ENCODE assay signal across 1 cellular context in genomic region chr3:4904801-4905695, GRCh38.
A peak's percentile ranks its signal among the peaks of the same experiment; 100 is the strongest.
TF ChIP-seq lines count a peak whose summit lies in the region.

No MANE protein-coding gene starts in this region.

TF ChIP-seq in K562, 482 proteins besides CTCF, POLR2A, EP300 and RAD21 (continued from another document and continues in another):
- TF ChIP-seq GTF2B (IDR thresholded peaks at IDR 0.05; ENCODE audit: extremely low read depth, insufficient read length) (no peak), ZNF436 (CRISPR knock-in tag; IDR thresholded peaks at IDR 0.05) (no peak), SRF (CRISPR knock-in tag; IDR thresholded peaks at IDR 0.05) (no peak), SETDB1 (IDR thresholded peaks at IDR 0.05; ENCODE audit: low read length) (no peak), E2F8 (IDR thresholded peaks at IDR 0.05; ENCODE audit: low read depth, partially characterized antibody) (no peak), NCOA4 (IDR thresholded peaks at IDR 0.05; ENCODE audit: partially characterized antibody) (no peak), ARID3B (CRISPR knock-in tag; IDR thresholded peaks at IDR 0.05; ENCODE audit: borderline replicate concordance) (no peak), CBX1 (IDR thresholded peaks at IDR 0.05; ENCODE audit: low read depth) (no peak), RFX1 (IDR thresholded peaks at IDR 0.05) (no peak), PCBP1 (IDR thresholded peaks at IDR 0.05; ENCODE audit: low read depth, low read length, poor library complexity, severe bottlenecking) (no peak), PTRF (tag; IDR thresholded peaks at IDR 0.05) (no peak), YY1 (IDR thresholded peaks at IDR 0.05; ENCODE audit: borderline replicate concordance in 1 of 3, control insufficient read depth in 1 of 3, extremely low read depth in 1 of 3, insufficient read depth in 3 of 3, insufficient read length in 1 of 3, insufficient replicate concordance in 2 of 3, low read depth in 1 of 3, low read length in 2 of 3) (no peak), CREM (IDR thresholded peaks at IDR 0.05; ENCODE audit: low read depth) (no peak), HEY1 (CRISPR knock-in tag; IDR thresholded peaks at IDR 0.05; ENCODE audit: borderline replicate concordance) (0 out of 2 replicates have a peak, but pooled peaks have one; percentile 12), KLF6 (CRISPR knock-in tag; IDR thresholded peaks at IDR 0.05; ENCODE audit: borderline replicate concordance) (no peak), ZNF217 (CRISPR knock-in tag; IDR thresholded peaks at IDR 0.05) (no peak), KDM5B (IDR thresholded peaks at IDR 0.05; ENCODE audit: insufficient replicate concordance, low read depth, low read length) (no peak), MAZ (CRISPR knock-in tag; conservative IDR thresholded peaks at IDR 0.05 in 1 of 2, IDR thresholded peaks at IDR 0.05 in 1 of 2) (no peak), MED1 (CRISPR knock-in tag; IDR thresholded peaks at IDR 0.05; ENCODE audit: borderline replicate concordance) (no peak), STAT5A (IDR thresholded peaks at IDR 0.05; ENCODE audit: borderline replicate concordance, low read length) (no peak)
- TF ChIP-seq, protein P1, sequence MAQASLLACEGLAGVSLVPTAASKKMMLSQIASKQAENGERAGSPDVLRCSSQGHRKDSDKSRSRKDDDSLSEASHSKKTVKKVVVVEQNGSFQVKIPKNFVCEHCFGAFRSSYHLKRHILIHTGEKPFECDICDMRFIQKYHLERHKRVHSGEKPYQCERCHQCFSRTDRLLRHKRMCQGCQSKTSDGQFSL (CRISPR knock-in tag; IDR thresholded peaks at IDR 0.05) = no peak
- TF ChIP-seq, protein P1 (tag; IDR thresholded peaks at IDR 0.05) = no peak
- TF ChIP-seq, protein P2, sequence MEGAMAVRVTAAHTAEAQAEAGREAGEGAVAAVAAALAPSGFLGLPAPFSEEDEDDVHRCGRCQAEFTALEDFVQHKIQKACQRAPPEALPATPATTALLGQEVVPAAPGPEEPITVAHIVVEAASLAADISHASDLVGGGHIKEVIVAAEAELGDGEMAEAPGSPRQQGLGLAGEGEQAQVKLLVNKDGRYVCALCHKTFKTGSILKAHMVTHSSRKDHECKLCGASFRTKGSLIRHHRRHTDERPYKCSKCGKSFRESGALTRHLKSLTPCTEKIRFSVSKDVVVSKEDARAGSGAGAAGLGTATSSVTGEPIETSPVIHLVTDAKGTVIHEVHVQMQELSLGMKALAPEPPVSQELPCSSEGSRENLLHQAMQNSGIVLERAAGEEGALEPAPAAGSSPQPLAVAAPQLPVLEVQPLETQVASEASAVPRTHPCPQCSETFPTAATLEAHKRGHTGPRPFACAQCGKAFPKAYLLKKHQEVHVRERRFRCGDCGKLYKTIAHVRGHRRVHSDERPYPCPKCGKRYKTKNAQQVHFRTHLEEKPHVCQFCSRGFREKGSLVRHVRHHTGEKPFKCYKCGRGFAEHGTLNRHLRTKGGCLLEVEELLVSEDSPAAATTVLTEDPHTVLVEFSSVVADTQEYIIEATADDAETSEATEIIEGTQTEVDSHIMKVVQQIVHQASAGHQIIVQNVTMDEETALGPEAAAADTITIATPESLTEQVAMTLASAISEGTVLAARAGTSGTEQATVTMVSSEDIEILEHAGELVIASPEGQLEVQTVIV (CRISPR knock-in tag; IDR thresholded peaks at IDR 0.05; ENCODE audit: borderline replicate concordance) = no peak
- TF ChIP-seq, protein P3, sequence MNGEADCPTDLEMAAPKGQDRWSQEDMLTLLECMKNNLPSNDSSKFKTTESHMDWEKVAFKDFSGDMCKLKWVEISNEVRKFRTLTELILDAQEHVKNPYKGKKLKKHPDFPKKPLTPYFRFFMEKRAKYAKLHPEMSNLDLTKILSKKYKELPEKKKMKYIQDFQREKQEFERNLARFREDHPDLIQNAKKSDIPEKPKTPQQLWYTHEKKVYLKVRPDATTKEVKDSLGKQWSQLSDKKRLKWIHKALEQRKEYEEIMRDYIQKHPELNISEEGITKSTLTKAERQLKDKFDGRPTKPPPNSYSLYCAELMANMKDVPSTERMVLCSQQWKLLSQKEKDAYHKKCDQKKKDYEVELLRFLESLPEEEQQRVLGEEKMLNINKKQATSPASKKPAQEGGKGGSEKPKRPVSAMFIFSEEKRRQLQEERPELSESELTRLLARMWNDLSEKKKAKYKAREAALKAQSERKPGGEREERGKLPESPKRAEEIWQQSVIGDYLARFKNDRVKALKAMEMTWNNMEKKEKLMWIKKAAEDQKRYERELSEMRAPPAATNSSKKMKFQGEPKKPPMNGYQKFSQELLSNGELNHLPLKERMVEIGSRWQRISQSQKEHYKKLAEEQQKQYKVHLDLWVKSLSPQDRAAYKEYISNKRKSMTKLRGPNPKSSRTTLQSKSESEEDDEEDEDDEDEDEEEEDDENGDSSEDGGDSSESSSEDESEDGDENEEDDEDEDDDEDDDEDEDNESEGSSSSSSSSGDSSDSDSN (IDR thresholded peaks at IDR 0.05; ENCODE audit: borderline replicate concordance in 1 of 2, low read depth in 2 of 2, low read length in 2 of 2) = no peak
- TF ChIP-seq, protein P4, sequence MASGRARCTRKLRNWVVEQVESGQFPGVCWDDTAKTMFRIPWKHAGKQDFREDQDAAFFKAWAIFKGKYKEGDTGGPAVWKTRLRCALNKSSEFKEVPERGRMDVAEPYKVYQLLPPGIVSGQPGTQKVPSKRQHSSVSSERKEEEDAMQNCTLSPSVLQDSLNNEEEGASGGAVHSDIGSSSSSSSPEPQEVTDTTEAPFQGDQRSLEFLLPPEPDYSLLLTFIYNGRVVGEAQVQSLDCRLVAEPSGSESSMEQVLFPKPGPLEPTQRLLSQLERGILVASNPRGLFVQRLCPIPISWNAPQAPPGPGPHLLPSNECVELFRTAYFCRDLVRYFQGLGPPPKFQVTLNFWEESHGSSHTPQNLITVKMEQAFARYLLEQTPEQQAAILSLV (tag; IDR thresholded peaks at IDR 0.05) = peak; percentile 98
- TF ChIP-seq, protein P5, sequence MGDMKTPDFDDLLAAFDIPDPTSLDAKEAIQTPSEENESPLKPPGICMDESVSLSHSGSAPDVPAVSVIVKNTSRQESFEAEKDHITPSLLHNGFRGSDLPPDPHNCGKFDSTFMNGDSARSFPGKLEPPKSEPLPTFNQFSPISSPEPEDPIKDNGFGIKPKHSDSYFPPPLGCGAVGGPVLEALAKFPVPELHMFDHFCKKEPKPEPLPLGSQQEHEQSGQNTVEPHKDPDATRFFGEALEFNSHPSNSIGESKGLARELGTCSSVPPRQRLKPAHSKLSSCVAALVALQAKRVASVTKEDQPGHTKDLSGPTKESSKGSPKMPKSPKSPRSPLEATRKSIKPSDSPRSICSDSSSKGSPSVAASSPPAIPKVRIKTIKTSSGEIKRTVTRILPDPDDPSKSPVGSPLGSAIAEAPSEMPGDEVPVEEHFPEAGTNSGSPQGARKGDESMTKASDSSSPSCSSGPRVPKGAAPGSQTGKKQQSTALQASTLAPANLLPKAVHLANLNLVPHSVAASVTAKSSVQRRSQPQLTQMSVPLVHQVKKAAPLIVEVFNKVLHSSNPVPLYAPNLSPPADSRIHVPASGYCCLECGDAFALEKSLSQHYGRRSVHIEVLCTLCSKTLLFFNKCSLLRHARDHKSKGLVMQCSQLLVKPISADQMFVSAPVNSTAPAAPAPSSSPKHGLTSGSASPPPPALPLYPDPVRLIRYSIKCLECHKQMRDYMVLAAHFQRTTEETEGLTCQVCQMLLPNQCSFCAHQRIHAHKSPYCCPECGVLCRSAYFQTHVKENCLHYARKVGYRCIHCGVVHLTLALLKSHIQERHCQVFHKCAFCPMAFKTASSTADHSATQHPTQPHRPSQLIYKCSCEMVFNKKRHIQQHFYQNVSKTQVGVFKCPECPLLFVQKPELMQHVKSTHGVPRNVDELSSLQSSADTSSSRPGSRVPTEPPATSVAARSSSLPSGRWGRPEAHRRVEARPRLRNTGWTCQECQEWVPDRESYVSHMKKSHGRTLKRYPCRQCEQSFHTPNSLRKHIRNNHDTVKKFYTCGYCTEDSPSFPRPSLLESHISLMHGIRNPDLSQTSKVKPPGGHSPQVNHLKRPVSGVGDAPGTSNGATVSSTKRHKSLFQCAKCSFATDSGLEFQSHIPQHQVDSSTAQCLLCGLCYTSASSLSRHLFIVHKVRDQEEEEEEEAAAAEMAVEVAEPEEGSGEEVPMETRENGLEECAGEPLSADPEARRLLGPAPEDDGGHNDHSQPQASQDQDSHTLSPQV (IDR thresholded peaks at IDR 0.05) = peak; percentile 56
- TF ChIP-seq, protein P6, sequence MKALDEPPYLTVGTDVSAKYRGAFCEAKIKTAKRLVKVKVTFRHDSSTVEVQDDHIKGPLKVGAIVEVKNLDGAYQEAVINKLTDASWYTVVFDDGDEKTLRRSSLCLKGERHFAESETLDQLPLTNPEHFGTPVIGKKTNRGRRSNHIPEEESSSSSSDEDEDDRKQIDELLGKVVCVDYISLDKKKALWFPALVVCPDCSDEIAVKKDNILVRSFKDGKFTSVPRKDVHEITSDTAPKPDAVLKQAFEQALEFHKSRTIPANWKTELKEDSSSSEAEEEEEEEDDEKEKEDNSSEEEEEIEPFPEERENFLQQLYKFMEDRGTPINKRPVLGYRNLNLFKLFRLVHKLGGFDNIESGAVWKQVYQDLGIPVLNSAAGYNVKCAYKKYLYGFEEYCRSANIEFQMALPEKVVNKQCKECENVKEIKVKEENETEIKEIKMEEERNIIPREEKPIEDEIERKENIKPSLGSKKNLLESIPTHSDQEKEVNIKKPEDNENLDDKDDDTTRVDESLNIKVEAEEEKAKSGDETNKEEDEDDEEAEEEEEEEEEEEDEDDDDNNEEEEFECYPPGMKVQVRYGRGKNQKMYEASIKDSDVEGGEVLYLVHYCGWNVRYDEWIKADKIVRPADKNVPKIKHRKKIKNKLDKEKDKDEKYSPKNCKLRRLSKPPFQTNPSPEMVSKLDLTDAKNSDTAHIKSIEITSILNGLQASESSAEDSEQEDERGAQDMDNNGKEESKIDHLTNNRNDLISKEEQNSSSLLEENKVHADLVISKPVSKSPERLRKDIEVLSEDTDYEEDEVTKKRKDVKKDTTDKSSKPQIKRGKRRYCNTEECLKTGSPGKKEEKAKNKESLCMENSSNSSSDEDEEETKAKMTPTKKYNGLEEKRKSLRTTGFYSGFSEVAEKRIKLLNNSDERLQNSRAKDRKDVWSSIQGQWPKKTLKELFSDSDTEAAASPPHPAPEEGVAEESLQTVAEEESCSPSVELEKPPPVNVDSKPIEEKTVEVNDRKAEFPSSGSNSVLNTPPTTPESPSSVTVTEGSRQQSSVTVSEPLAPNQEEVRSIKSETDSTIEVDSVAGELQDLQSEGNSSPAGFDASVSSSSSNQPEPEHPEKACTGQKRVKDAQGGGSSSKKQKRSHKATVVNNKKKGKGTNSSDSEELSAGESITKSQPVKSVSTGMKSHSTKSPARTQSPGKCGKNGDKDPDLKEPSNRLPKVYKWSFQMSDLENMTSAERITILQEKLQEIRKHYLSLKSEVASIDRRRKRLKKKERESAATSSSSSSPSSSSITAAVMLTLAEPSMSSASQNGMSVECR (CRISPR knock-in tag; IDR thresholded peaks at IDR 0.05) = no peak
